9 cellular contexts compared by ENCODE assay signal in genomic region chr9:93096811-93097382, GRCh38. TPM values are rescaled to one million over a fixed set of nuclear protein-coding genes. Genes with fewer than 3 reads are reported as not detected.
A peak's percentile ranks its signal among the peaks of the same experiment; 100 is the strongest.
DNase-seq lines count a peak whose midpoint lies in the region; ATAC-seq, FAIRE-seq and TF ChIP-seq lines count a peak whose summit lies in the region.
"Had no signal": no experiment of that assay in that cellular context is flagged by ENCODE, and none has a peak within 500 bp of the region (broad histone marks: within the 10 kb centered on the region; RNA-seq: fewer than 3 reads in every experiment).

No MANE protein-coding gene starts in this region.

- ATAC-seq in pancreas, result no peak

- H3K4me3 Mint-ChIP-seq in Caco-2 (ENCODE audit: unreplicated experiment), result peak overlapping the region; percentile 75

- no peaks in the 10 kb centered on the region for H3K27me3 Mint-ChIP-seq in Caco-2 (ENCODE audit: insufficient read depth, unreplicated experiment)

- intact Hi-C loops in Caco-2 (cut with micrococcal nuclease; ENCODE audit: unreplicated experiment) (loop anchor here (5.0 kb wide), 1 partner anchor 40 kb away; the partner anchor contains the start of gene SUSD3), esophagus muscularis mucosa (cut with DNase I) (loop anchor here (5.0 kb wide), 1 partner anchor 35 kb away; the partner anchor contains the start of gene NINJ1), pancreas (cut with DNase I) (no loop called here)

- H3K9me3 ChIP-seq in Caco-2, result no peaks in the 10 kb centered on the region
- H3K9me3 ChIP-seq in SJCRH30 (replicated peaks), result peaks cover 3% of the 10 kb centered on the region; the same call in 1 of the 2 replicates
- peaks cover 0 to 3% (median 0%) of the 10 kb centered on the region in 4 donors for H3K9me3 ChIP-seq in esophagus muscularis mucosa
- no peaks in the 10 kb centered on the region for H3K9me3 ChIP-seq in pancreas

- peak overlapping the region; percentile 45 for H3K27ac Mint-ChIP-seq in Caco-2 (ENCODE audit: unreplicated experiment)

- H3K4me1 ChIP-seq in Caco-2 (peaks cover 7% of the 10 kb centered on the region; the same call in 1 of the 2 replicates), SJCRH30 (peaks cover 25% of the 10 kb centered on the region), esophagus muscularis mucosa (peaks cover 52 to 64% (median 61%) of the 10 kb centered on the region in 4 donors), pancreas (peaks cover 0 to 25% (median 8%) of the 10 kb centered on the region in 3 donors)

- CTCF ChIA-PET in Caco-2 (lab: Charles Lee), result no interaction called here

- TF ChIP-seq CTCF in Caco-2 (IDR thresholded peaks at IDR 0.05; ENCODE audit: insufficient read depth in 1 of 2, low read depth in 1 of 2, low read length in 1 of 2, severe bottlenecking in 1 of 2, unreplicated experiment in 1 of 2), result no peak
- TF ChIP-seq CTCF in esophagus muscularis mucosa (IDR thresholded peaks at IDR 0.05), result no peak
- no peak for TF ChIP-seq CTCF in pancreas (IDR thresholded peaks at IDR 0.05)

- H3K4me3 ChIP-seq in Caco-2 (ENCODE audit: low read depth, low read length), result peak overlapping the region; percentile 69
- peak overlapping the region; percentile 96 for H3K4me3 ChIP-seq in SJCRH30
- peak overlapping the region; percentile 70 to 99 (median 78) for H3K4me3 ChIP-seq in esophagus muscularis mucosa
- H3K4me3 ChIP-seq in pancreas, result peak overlapping the region; percentile 76 to 100 (median 93)

- DNase-seq in Caco-2, result no peak
- DNase-seq in SJCRH30, result peak in 1 of 2 experiments; percentile 41
- DNase-seq in esophagus muscularis mucosa (ENCODE audit: extremely low spot score), result no peak
- DNase-seq in pancreas, result peak in 3 of 6 donors; percentile 44 to 54 (median 44)
- no peak for DNase-seq in DMS153 treated with DMSO at 0.1 percent for 48 hours (lab: John Stamatoyannopoulos, UW; ENCODE audit: unreplicated experiment)
- no peak for DNase-seq in GM12892 (ENCODE audit: insufficient read length)
- DNase-seq in NAMALWA (ENCODE audit: low spot score), result no peak
- no peak for DNase-seq in NCI-H1048 (lab: John Stamatoyannopoulos, UW)

- POLR2A ChIA-PET in Caco-2 (lab: Charles Lee), result no interaction called here

- no peak for TF ChIP-seq POLR2A in esophagus muscularis mucosa (IDR thresholded peaks at IDR 0.05; ENCODE audit: low read depth)
- no peak for TF ChIP-seq POLR2A in GM12892 (IDR thresholded peaks at IDR 0.05; ENCODE audit: low read depth, low read length)

- FAIRE-seq in pancreas (lab: Jason Lieb, UNC) (no peak), GM12892 (lab: Jason Lieb, UNC) (no peak)

- no TSS peak for BruUV-seq in Caco-2 (replicated peaks; lab: Mats Ljungman, UMichigan)

- no peak for TF ChIP-seq EP300 in esophagus muscularis mucosa (IDR thresholded peaks at IDR 0.05)

- H3K27me3 ChIP-seq in Caco-2 (replicated peaks; ENCODE audit: control insufficient read depth, insufficient read depth, low read length) (no peaks in the 10 kb centered on the region), SJCRH30 (no peaks in the 10 kb centered on the region), esophagus muscularis mucosa (no peaks in the 10 kb centered on the region), pancreas (no peaks in the 10 kb centered on the region)

- no peaks in the 10 kb centered on the region for H3K4me1 Mint-ChIP-seq in Caco-2 (ENCODE audit: low read depth, unreplicated experiment)

- H3K9me3 Mint-ChIP-seq in Caco-2 (ENCODE audit: unreplicated experiment), result no peaks in the 10 kb centered on the region

- H3K36me3 ChIP-seq in Caco-2 (ENCODE audit: control insufficient read depth, insufficient read depth, low read length), result no peaks in the 10 kb centered on the region
- no peaks in the 10 kb centered on the region; the same call in 1 of the 2 replicates for H3K36me3 ChIP-seq in SJCRH30
- no peaks in the 10 kb centered on the region for H3K36me3 ChIP-seq in esophagus muscularis mucosa
- no peaks in the 10 kb centered on the region for H3K36me3 ChIP-seq in pancreas

- H3K27ac ChIP-seq in SJCRH30, result peak overlapping the region; percentile 63
- peak overlapping the region; percentile 91 to 99 (median 94) for H3K27ac ChIP-seq in esophagus muscularis mucosa (replicated peaks in 1 of 4)
- H3K27ac ChIP-seq in pancreas, result peak overlapping the region; percentile 0 to 90 (median 70)

- WGBS in esophagus muscularis mucosa, result 16% methylated on average over 8 of the region's 16 CpGs
- 19 to 21% methylated on average over 16 of the region's 16 CpGs for WGBS in pancreas, 2 donors

- no peaks in the 10 kb centered on the region for H3K36me3 Mint-ChIP-seq in Caco-2 (ENCODE audit: insufficient read depth, unreplicated experiment)

RNA-seq across cellular contexts. Expression of gene CARD19, which starts 0.9 kb away (rescaled TPM):
- 10.6 and 11.4 TPM in 2 replicates for total RNA-seq in Caco-2 (2022)
- 36.9 and 41.6 TPM in 2 replicates for total RNA-seq in SJCRH30 (2014; rRNA removed; shearing (Covaris generic))
- total RNA-seq in esophagus muscularis mucosa, result 10 to 100 TPM; 54.0 to 83.6 (median 78.1) TPM
- total RNA-seq in pancreas, result 10 to 100 TPM in 1 of 6 donors, 1 to 10 TPM in 5; 4.3 to 11.0 (median 7.0) TPM
- 10 to 100 TPM; 15.7 to 20.4 TPM for polyA plus RNA-seq in pancreas
- 5.3 TPM for polyA plus RNA-seq in GM12892 (2012; ENCODE audit: missing spikeins)

RNA-seq across cellular contexts. Expression of gene NINJ1, which starts 37.2 kb away (rescaled TPM):
- 29.5 and 35.6 TPM in 2 replicates for total RNA-seq in Caco-2 (2022)
- 24.6 and 27.1 TPM in 2 replicates for total RNA-seq in SJCRH30 (2014; rRNA removed; shearing (Covaris generic))
- 10 to 100 TPM; 69.3 to 90.6 (median 72.7) TPM for total RNA-seq in esophagus muscularis mucosa
- total RNA-seq in pancreas, result 10 to 100 TPM; 15.6 to 33.2 (median 19.3) TPM
- polyA plus RNA-seq in pancreas, result 10 to 100 TPM; 26.2 to 28.1 TPM
- 17.5 TPM for polyA plus RNA-seq in GM12892 (2012; ENCODE audit: missing spikeins)

RNA-seq across cellular contexts. Expression of gene SUSD3, which starts 38.4 kb away (rescaled TPM):
- total RNA-seq in Caco-2 (2022), result 2.2 and 2.9 TPM in 2 replicates
- total RNA-seq in SJCRH30 (2014; rRNA removed; shearing (Covaris generic)), result not detected in 2 replicates
- total RNA-seq in esophagus muscularis mucosa, result 1 to 10 TPM in 3 of 4 donors, under 1 TPM in 1; 0.83 to 3.3 (median 1.4) TPM
- total RNA-seq in pancreas, result 1 to 10 TPM in 2 of 6 donors, under 1 TPM in 4; 0.16 to 2.8 (median 0.80) TPM
- 1 to 10 TPM in 1 of 2 donors, under 1 TPM in 1; 0.27 to 1.4 TPM for polyA plus RNA-seq in pancreas
- polyA plus RNA-seq in GM12892 (2012; ENCODE audit: missing spikeins), result 17.7 TPM
- total RNA-seq: glomerular endothelial cell had no signal

Comparison
In these comparisons a context has a peak if more than half of its experiments do, and no peak if none do; other contexts are left out.
1. intact Hi-C loops: an anchor here in Caco-2 (5.0 kb wide) and esophagus muscularis mucosa (5.0 kb wide); none called in pancreas.